8 cellular contexts compared by ENCODE assay signal in the genomic region with DNA sequence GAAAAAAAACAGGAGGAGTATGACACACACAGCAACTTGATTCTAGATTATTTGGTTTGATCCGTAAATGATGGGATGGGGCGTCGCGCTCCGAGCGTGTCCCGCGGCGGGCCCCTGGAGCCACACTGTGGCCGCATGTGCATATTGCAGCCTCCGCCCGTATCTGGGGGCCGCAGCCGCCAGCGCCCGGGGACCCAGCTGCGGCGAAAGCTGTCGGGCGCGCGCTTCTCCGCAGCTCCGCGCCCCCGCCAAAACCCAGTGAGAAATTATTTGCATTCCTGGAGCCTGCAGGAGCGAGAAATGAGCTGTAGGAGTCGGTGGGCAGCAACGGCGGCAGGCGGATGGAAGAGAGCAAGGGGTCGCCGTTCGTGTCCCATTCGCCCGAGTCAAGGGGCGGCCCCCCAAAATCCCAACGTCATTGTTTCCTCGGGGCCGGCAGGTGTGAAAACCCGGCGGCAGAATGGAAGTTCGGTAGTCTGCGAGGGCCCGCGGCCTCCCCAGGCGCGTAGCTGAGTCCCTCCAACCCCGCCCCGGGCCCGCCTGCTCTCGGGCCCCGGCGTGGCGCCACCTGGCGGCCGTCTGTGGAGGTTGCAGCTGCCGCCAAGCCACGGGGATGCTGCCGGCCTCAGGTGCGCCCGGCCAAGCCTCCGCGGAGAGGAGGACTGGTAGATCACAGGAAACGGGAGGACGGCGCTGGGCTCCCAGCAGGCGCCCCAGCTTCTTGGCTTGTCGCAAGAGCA.
DNase-seq lines count a peak whose midpoint lies in the region; ATAC-seq, FAIRE-seq and TF ChIP-seq lines count a peak whose summit lies in the region.
"Not testable (repeated sequence)": the region's sequence is repeated elsewhere in the genome, so short reads cannot be mapped to it uniquely, and the experiment has no call there.

No MANE protein-coding gene starts in this region.

- H3K4me3 Mint-ChIP-seq in activated T-cell treated with anti-CD3 and anti-CD28 coated beads, Interleukin-2, amount 50 U/mL, for 24 hours, result peak overlapping the region; percentile 45
- H3K4me3 Mint-ChIP-seq in naive B cell, result peak overlapping the region; percentile 45 to 84 (median 56)

- FAIRE-seq in RCC 7860 (lab: Jason Lieb, UNC), result not testable (repeated sequence)

- not testable (repeated sequence) for H3K27ac Mint-ChIP-seq in activated T-cell treated with anti-CD3 and anti-CD28 coated beads, Interleukin-2, amount 50 U/mL, for 24 hours
- H3K27ac Mint-ChIP-seq in naive B cell, result peak overlapping the region in 2 of 6 donors; percentile 60 to 63

- H3K4me1 Mint-ChIP-seq in activated T-cell treated with anti-CD3 and anti-CD28 coated beads, Interleukin-2, amount 50 U/mL, for 24 hours (ENCODE audit: low read depth); naive B cell: not testable (repeated sequence)

- DNase-seq in DMS114 treated with DMSO at 0.1 percent for 48 hours (lab: John Stamatoyannopoulos, UW; ENCODE audit: unreplicated experiment), result peak; percentile 22
- peak; percentile 42 for DNase-seq in RCC 7860 (ENCODE audit: low spot score)
- DNase-seq in activated T-cell treated with anti-CD3 and anti-CD28 coated beads, Interleukin-2, amount 50 U/mL, for 24 hours, result peak; percentile 91
- peak; percentile 76 for DNase-seq in naive B cell
- peak; percentile 72 to 73 for DNase-seq in stimulated activated CD8-positive, alpha-beta memory T cell treated with anti-CD3 and anti-CD28 coated beads, Interleukin-2, amount 100 ng/mL, for 48 hours (ENCODE audit: low read depth in 2 of 2)

- not testable (repeated sequence) for H3K27me3 Mint-ChIP-seq in activated T-cell treated with anti-CD3 and anti-CD28 coated beads, Interleukin-2, amount 50 U/mL, for 24 hours; naive B cell

- not testable (repeated sequence) for H3K36me3 Mint-ChIP-seq in activated T-cell treated with anti-CD3 and anti-CD28 coated beads, Interleukin-2, amount 50 U/mL, for 24 hours (ENCODE audit: low read depth); naive B cell

- peak; percentile 97 for ATAC-seq in GM21723 (IDR thresholded peaks at IDR 0.05; ENCODE audit: unreplicated experiment)
- peak; percentile 96 for ATAC-seq in esophagus mucosa
- ATAC-seq in naive B cell (ENCODE audit: low read depth in 2 of 2), result peak; percentile 85 to 89

- TF ChIP-seq EP300 in Ishikawa (IDR thresholded peaks at IDR 0.05; ENCODE audit: borderline replicate concordance), result not testable (repeated sequence)

- not testable (repeated sequence) for H3K9me3 Mint-ChIP-seq in activated T-cell treated with anti-CD3 and anti-CD28 coated beads, Interleukin-2, amount 50 U/mL, for 24 hours; naive B cell

- TF ChIP-seq RAD21 in Ishikawa (IDR thresholded peaks at IDR 0.05; ENCODE audit: low read depth), result peak; percentile 34

Comparison
In these comparisons a context has a peak if more than half of its experiments do, and no peak if none do; other contexts are left out.
1. Peak in every context shown above with its lines: DNase-seq and ATAC-seq.
2. DNase-seq: peak in every context shown above with its lines; median percentile 91 in activated T-cell treated with anti-CD3 and anti-CD28 coated beads, Interleukin-2, amount 50 U/mL, for 24 hours; 76 in naive B cell; 72 in stimulated activated CD8-positive, alpha-beta memory T cell treated with anti-CD3 and anti-CD28 coated beads, Interleukin-2, amount 100 ng/mL, for 48 hours; 42 in RCC 7860; 22 in DMS114 treated with DMSO at 0.1 percent for 48 hours.